In genomic region chr16:86322840-86323239, GRCh38 we compare ENCODE assay signal across 1 cellular context.
TF ChIP-seq lines count a peak whose summit lies in the region.

No MANE protein-coding gene starts in this region.

TF ChIP-seq in IMR-90, 13 proteins besides CTCF, POLR2A, EP300 and RAD21 (continued from another document):
- TF ChIP-seq, protein P1, sequence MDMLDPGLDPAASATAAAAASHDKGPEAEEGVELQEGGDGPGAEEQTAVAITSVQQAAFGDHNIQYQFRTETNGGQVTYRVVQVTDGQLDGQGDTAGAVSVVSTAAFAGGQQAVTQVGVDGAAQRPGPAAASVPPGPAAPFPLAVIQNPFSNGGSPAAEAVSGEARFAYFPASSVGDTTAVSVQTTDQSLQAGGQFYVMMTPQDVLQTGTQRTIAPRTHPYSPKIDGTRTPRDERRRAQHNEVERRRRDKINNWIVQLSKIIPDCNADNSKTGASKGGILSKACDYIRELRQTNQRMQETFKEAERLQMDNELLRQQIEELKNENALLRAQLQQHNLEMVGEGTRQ (IDR thresholded peaks at IDR 0.05; ENCODE audit: low read depth, low read length), result no peak
- TF ChIP-seq NFE2L2 (IDR thresholded peaks at IDR 0.05; ENCODE audit: low read depth, low read length) (no peak), ELK1 (IDR thresholded peaks at IDR 0.05; ENCODE audit: borderline replicate concordance, low read depth, low read length) (no peak), MXI1 (IDR thresholded peaks at IDR 0.05; ENCODE audit: borderline replicate concordance, low read depth, low read length) (no peak), MAFK (IDR thresholded peaks at IDR 0.05; ENCODE audit: low read depth, low read length) (no peak)
TF ChIP-seq in IMR-90: peak in this region for 0.
